Comparison of ENCODE assay signal across 31 cellular contexts in genomic region chr21:14617836-14618235, GRCh38.
DNase-seq lines count a peak whose midpoint lies in the region; ATAC-seq, FAIRE-seq and TF ChIP-seq lines count a peak whose summit lies in the region.
"Had no signal": no experiment of that assay in that cellular context is flagged by ENCODE, and none has a peak within 500 bp of the region (broad histone marks: within the 10 kb centered on the region; RNA-seq: fewer than 3 reads in every experiment).

No MANE protein-coding gene starts in this region.

- no peak for ATAC-seq in natural killer cell treated with Interleukin-12 subunit alpha and Interleukin-12 subunit beta and Interleukin-15 and Interleukin-18, amount 100 ng/mL, for 72 hours
- ATAC-seq in natural killer cell (no peak), K562 (no peak), esophagus mucosa (no peak)
- ATAC-seq: A549, foreskin keratinocyte, heart right ventricle, left lobe of liver, psoas muscle, upper lobe of right lung had no signal

- H3K4me3 Mint-ChIP-seq in natural killer cell treated with Interleukin-12 subunit alpha and Interleukin-12 subunit beta and Interleukin-15 and Interleukin-18, amount 100 ng/mL, for 72 hours = peak overlapping the region; percentile 80
- no peak overlapping the region for H3K4me3 Mint-ChIP-seq in natural killer cell
- H3K4me3 Mint-ChIP-seq: activated CD4-positive, alpha-beta memory T cell treated with anti-CD3 and anti-CD28 coated beads, Interleukin-2, amount 10 ng/mL, durations not matched to agents 7 days and 5 days; activated naive CD8-positive, alpha-beta T cell treated with anti-CD3 and anti-CD28 coated beads for 36 hours; central memory CD8-positive, alpha-beta T cell had no signal

- TF ChIP-seq EP300 in K562 (IDR thresholded peaks at IDR 0.05; ENCODE audit: low read length) = no peak

- no peaks in the 10 kb centered on the region for H3K79me2 ChIP-seq in K562 (ENCODE audit: control insufficient read depth, insufficient read depth, low read length)

- no peaks in the 10 kb centered on the region; the same call in none of the 2 replicates for H3K9me3 ChIP-seq in K562 (replicated peaks; ENCODE audit: control insufficient read depth, insufficient read depth, low read depth, low read length)
- H3K9me3 ChIP-seq: A549, psoas muscle, upper lobe of right lung had no signal

- no peaks in the 10 kb centered on the region for H3K27me3 ChIP-seq in K562 (ENCODE audit: control insufficient read depth in 2 of 2, insufficient read depth in 2 of 2, low read length in 2 of 2)
- H3K27me3 ChIP-seq: ascending aorta, foreskin keratinocyte, heart right ventricle, upper lobe of right lung had no signal

- CTCF ChIA-PET in K562 (lab: Yijun Ruan, JAX; ENCODE audit: low intra/inter-chr PET ratio) = no interaction called here

- H3K36me3 ChIP-seq in K562 (ENCODE audit: control insufficient read depth, insufficient read depth, low read length) = no peaks in the 10 kb centered on the region
- H3K36me3 ChIP-seq: ascending aorta, heart right ventricle, upper lobe of right lung had no signal

- POLR2A ChIA-PET in K562 (lab: Yijun Ruan, JAX) = interaction anchor here (0.8 to 1.8 kb wide), 4 partner anchors 10 to 23 kb away, joined by 3 to 5 read pairs (median 3); no protein-coding TSS in a partner anchor

- no peak for TF ChIP-seq POLR2A in K562 (conservative IDR thresholded peaks at IDR 0.05)

- H3K4me1 ChIP-seq in K562 (replicated peaks in 1 of 2; ENCODE audit: control insufficient read depth in 2 of 2, insufficient read depth in 2 of 2, low read length in 2 of 2) = peaks cover 0 to 6% of the 10 kb centered on the region in 2 experiments; a peak in 1 of 5 replicates
- H3K4me1 ChIP-seq: A549, ascending aorta, foreskin keratinocyte, psoas muscle, upper lobe of right lung had no signal

- WGBS in K562 (ENCODE audit: insufficient coverage, low coverage, missing lambda C conversion rate) = 77% methylated on average over 3 of the region's 3 CpGs

- peaks cover 51% of the 10 kb centered on the region for H3K36me3 Mint-ChIP-seq in natural killer cell treated with Interleukin-12 subunit alpha and Interleukin-12 subunit beta and Interleukin-15 and Interleukin-18, amount 100 ng/mL, for 72 hours
- no peaks in the 10 kb centered on the region for H3K36me3 Mint-ChIP-seq in natural killer cell

- no peaks in the 10 kb centered on the region for H3K27me3 Mint-ChIP-seq in natural killer cell treated with Interleukin-12 subunit alpha and Interleukin-12 subunit beta and Interleukin-15 and Interleukin-18, amount 100 ng/mL, for 72 hours
- no peaks in the 10 kb centered on the region for H3K27me3 Mint-ChIP-seq in natural killer cell (ENCODE audit: low read depth in 2 of 2)
- H3K27me3 Mint-ChIP-seq: activated CD4-positive, alpha-beta memory T cell treated with anti-CD3 and anti-CD28 coated beads, Interleukin-2, amount 10 ng/mL, durations not matched to agents 7 days and 5 days; activated naive CD8-positive, alpha-beta T cell treated with anti-CD3 and anti-CD28 coated beads for 36 hours; central memory CD8-positive, alpha-beta T cell had no signal

- no peak for FAIRE-seq in K562 (lab: Jason Lieb, UNC)
- FAIRE-seq: A549 had no signal

- no TSS peak for BruUV-seq in K562 (replicated peaks; lab: Mats Ljungman, UMichigan)

- TF ChIP-seq CTCF in natural killer cell (IDR thresholded peaks at IDR 0.05) (no peak), K562 (IDR thresholded peaks at IDR 0.05 in 2 of 3, conservative IDR thresholded peaks at IDR 0.05 in 1 of 3; ENCODE audit: insufficient read depth in 2 of 3, low read depth in 1 of 3, low read length in 3 of 3) (no peak)

- no peaks in the 10 kb centered on the region for H3K9me1 ChIP-seq in K562 (ENCODE audit: control insufficient read depth, insufficient read depth, low read length)

- no peaks in the 10 kb centered on the region for H4K20me1 ChIP-seq in K562 (replicated peaks; ENCODE audit: control insufficient read depth, insufficient read depth, low read length)

- H3K9ac ChIP-seq in K562 (ENCODE audit: insufficient read depth in 1 of 2, low read depth in 2 of 2, low read length in 2 of 2) = no peak overlapping the region
- H3K9ac ChIP-seq: KMS-11 had no signal

- no peak overlapping the region for H3K27ac ChIP-seq in K562 (ENCODE audit: extremely low read depth, low read depth, low read length)
- H3K27ac ChIP-seq: A549, ascending aorta, C4-2B, epithelial cell of prostate, foreskin keratinocyte, KMS-11, psoas muscle, upper lobe of right lung had no signal

- H2AFZ ChIP-seq in K562 (ENCODE audit: low read depth, low read length) = peak overlapping the region; percentile 11; the same call in 1 of the 2 replicates

- in situ Hi-C loops in K562 (cut with MboI) = no loop called here

- peaks cover 16% of the 10 kb centered on the region for H3K9me3 Mint-ChIP-seq in natural killer cell treated with Interleukin-12 subunit alpha and Interleukin-12 subunit beta and Interleukin-15 and Interleukin-18, amount 100 ng/mL, for 72 hours
- H3K9me3 Mint-ChIP-seq in natural killer cell = no peaks in the 10 kb centered on the region

- no peak overlapping the region for H3K4me3 ChIP-seq in K562
- H3K4me3 ChIP-seq: A549, ascending aorta, heart right ventricle, psoas muscle, skin epidermis, upper lobe of right lung had no signal

- H3K4me1 Mint-ChIP-seq in natural killer cell treated with Interleukin-12 subunit alpha and Interleukin-12 subunit beta and Interleukin-15 and Interleukin-18, amount 100 ng/mL, for 72 hours (ENCODE audit: low read depth in 2 of 2) = peaks cover 49 to 56% of the 10 kb centered on the region in 2 donors
- H3K4me1 Mint-ChIP-seq in natural killer cell = peaks cover 10 to 14% of the 10 kb centered on the region in 2 donors

- no peak for DNase-seq in natural killer cell treated with Interleukin-12 subunit alpha and Interleukin-12 subunit beta and Interleukin-15 and Interleukin-18, amount 100 ng/mL, for 72 hours (ENCODE audit: low spot score)
- DNase-seq in natural killer cell = no peak
- DNase-seq in NCI-H524 treated with DMSO at 0.1 percent for 48 hours (lab: John Stamatoyannopoulos, UW) = peak; percentile 31
- no peak for DNase-seq in K562 (ENCODE audit: extremely low read depth in 1 of 4, low spot score in 3 of 4)
- DNase-seq in effector CD8-positive, alpha-beta T cell (lab: John Stamatoyannopoulos, UW) = no peak
- no peak for DNase-seq in 8988T
- no peak for DNase-seq in effector CD4-positive, alpha-beta T cell
- DNase-seq: activated CD4-positive, alpha-beta memory T cell treated with anti-CD3 and anti-CD28 coated beads, Interleukin-2, amount 10 ng/mL, durations not matched to agents 7 days and 5 days; activated effector memory CD4-positive, alpha-beta T cell treated with Interleukin-2 at 50 U/mL for 16 hours; activated naive CD8-positive, alpha-beta T cell treated with anti-CD3 and anti-CD28 coated beads for 36 hours; foreskin keratinocyte; heart right ventricle; mesendoderm; NCI-H146; NCI-H2171; NCI-H510A treated with DMSO at 0.1 percent for 48 hours; OCI-M1; psoas muscle; Right ventricle myocardium superior; stimulated activated CD4-positive, alpha-beta T cell treated with anti-CD3 and anti-CD28 coated beads, Interleukin-1b, Interleukin-23, amount 100 ng/mL, for 48 hours; SW 1271; upper lobe of right lung had no signal

- peak overlapping the region; percentile 95 to 98 for H3K27ac Mint-ChIP-seq in natural killer cell treated with Interleukin-12 subunit alpha and Interleukin-12 subunit beta and Interleukin-15 and Interleukin-18, amount 100 ng/mL, for 72 hours
- H3K27ac Mint-ChIP-seq in natural killer cell = no peak overlapping the region
- H3K27ac Mint-ChIP-seq: activated CD4-positive, alpha-beta memory T cell treated with anti-CD3 and anti-CD28 coated beads, Interleukin-2, amount 10 ng/mL, durations not matched to agents 7 days and 5 days; activated naive CD8-positive, alpha-beta T cell treated with anti-CD3 and anti-CD28 coated beads for 36 hours had no signal

- intact Hi-C loops in natural killer cell (cut with micrococcal nuclease) = no loop called here
- intact Hi-C loops in K562 (cut with micrococcal nuclease) = no loop called here

- TF ChIP-seq RAD21 in K562 (CRISPR knock-in tag; conservative IDR thresholded peaks at IDR 0.05 in 1 of 2, IDR thresholded peaks at IDR 0.05 in 1 of 2) = no peak

- H3K4me2 ChIP-seq in K562 (ENCODE audit: insufficient read depth, low read length) = no peak overlapping the region
- H3K4me2 ChIP-seq: A549, KMS-11 had no signal

TF ChIP-seq in K562, 482 proteins besides CTCF, POLR2A, EP300 and RAD21 (continues in another document):
- TF ChIP-seq GTF2F1 (IDR thresholded peaks at IDR 0.05; ENCODE audit: low read depth, low read length) (no peak), FOSL1 (tag; conservative IDR thresholded peaks at IDR 0.05) (no peak), EHMT2 (IDR thresholded peaks at IDR 0.05) (no peak), CEBPB (tag; IDR thresholded peaks at IDR 0.05) (0 out of 2 replicates have a peak, but pooled peaks have one; percentile 46), TAF15 (IDR thresholded peaks at IDR 0.05; ENCODE audit: low read depth, low read length) (no peak), POLR2B (IDR thresholded peaks at IDR 0.05; ENCODE audit: low read depth, partially characterized antibody) (no peak), YY1 (IDR thresholded peaks at IDR 0.05; ENCODE audit: borderline replicate concordance in 1 of 3, control insufficient read depth in 1 of 3, extremely low read depth in 1 of 3, insufficient read depth in 3 of 3, insufficient read length in 1 of 3, insufficient replicate concordance in 2 of 3, low read depth in 1 of 3, low read length in 2 of 3) (no peak), CEBPG (CRISPR knock-in tag; IDR thresholded peaks at IDR 0.05) (no peak), CEBPG (tag; conservative IDR thresholded peaks at IDR 0.05 in 1 of 2, IDR thresholded peaks at IDR 0.05 in 1 of 2) (0 out of 4 replicates have a peak, but pooled peaks of 1 of the 2 experiments have one; percentile 8), SMAD4 (CRISPR knock-in tag; conservative IDR thresholded peaks at IDR 0.05) (no peak), FOXJ2 (tag; IDR thresholded peaks at IDR 0.05) (no peak), CBFA2T3 (IDR thresholded peaks at IDR 0.05) (no peak)
- TF ChIP-seq, protein P1, sequence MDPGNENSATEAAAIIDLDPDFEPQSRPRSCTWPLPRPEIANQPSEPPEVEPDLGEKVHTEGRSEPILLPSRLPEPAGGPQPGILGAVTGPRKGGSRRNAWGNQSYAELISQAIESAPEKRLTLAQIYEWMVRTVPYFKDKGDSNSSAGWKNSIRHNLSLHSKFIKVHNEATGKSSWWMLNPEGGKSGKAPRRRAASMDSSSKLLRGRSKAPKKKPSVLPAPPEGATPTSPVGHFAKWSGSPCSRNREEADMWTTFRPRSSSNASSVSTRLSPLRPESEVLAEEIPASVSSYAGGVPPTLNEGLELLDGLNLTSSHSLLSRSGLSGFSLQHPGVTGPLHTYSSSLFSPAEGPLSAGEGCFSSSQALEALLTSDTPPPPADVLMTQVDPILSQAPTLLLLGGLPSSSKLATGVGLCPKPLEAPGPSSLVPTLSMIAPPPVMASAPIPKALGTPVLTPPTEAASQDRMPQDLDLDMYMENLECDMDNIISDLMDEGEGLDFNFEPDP (CRISPR knock-in tag; IDR thresholded peaks at IDR 0.05) = no peak

Comparison
In these comparisons a context has a peak if more than half of its experiments do, and no peak if none do; other contexts are left out.
1. H3K27ac Mint-ChIP-seq: peak in natural killer cell treated with Interleukin-12 subunit alpha and Interleukin-12 subunit beta and Interleukin-15 and Interleukin-18, amount 100 ng/mL, for 72 hours (2 of 2); none in natural killer cell (0 of 2).